Comparison of ENCODE assay signal across 15 cellular contexts in the genomic region with DNA sequence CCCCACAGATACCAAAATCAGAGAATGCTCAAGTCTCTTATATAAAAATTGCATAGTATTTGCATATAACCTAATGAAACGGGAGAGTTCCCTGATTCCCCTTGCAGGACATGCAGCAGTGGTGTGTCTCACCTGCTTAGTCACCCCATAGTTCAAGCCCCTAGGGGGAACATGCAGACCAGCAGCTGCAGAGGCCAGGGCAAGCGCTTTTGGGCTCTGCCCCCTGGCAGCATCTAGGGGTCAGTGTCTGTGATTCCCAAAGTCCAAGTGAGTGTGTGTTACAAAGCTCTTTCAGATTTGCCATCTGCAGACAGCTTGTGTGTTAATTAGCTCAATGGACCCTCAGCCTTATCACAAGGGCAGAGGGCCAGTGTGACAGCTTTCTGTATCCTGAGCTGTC.
"Had no signal": no experiment of that assay in that cellular context is flagged by ENCODE, and none has a peak within 500 bp of the region (broad histone marks: within the 10 kb centered on the region; RNA-seq: fewer than 3 reads in every experiment).

No MANE protein-coding gene starts in this region.

- H2AFZ ChIP-seq: hepatocyte had no signal

- H3K79me2 ChIP-seq: hepatocyte had no signal

- H3K36me3 ChIP-seq: vagina had no signal

- H3K4me2 ChIP-seq: hepatocyte had no signal

- DNase-seq: activated naive CD4-positive, alpha-beta T cell treated with anti-CD3 and anti-CD28 coated beads, Interleukin-2, amount 10 ng/mL, durations not matched to agents 7 days and 5 days; cortex of kidney; effector memory CD4-positive, alpha-beta T cell; immature natural killer cell; left cardiac atrium; lower lobe of right lung; stimulated activated CD4-positive, alpha-beta T cell treated with anti-CD3 and anti-CD28 coated beads, Interleukin-15, amount 100 ng/mL, for 24 hours; stimulated activated CD4-positive, alpha-beta T cell treated with anti-CD3 and anti-CD28 coated beads, Interleukin-4, amount 100 ng/mL, for 24 hours; T-helper 2 cell had no signal

- FAIRE-seq: TTC549 had no signal

- H3K4me3 ChIP-seq: hepatocyte, lower lobe of right lung, vagina had no signal

- H3K27ac ChIP-seq: epithelial cell of prostate, hepatocyte, lower lobe of right lung, vagina had no signal

- H3K9me3 Mint-ChIP-seq: activated naive CD4-positive, alpha-beta T cell treated with anti-CD3 and anti-CD28 coated beads, Interleukin-2, amount 10 ng/mL, durations not matched to agents 7 days and 5 days; activated T-helper 2 cell treated with anti-CD3 and anti-CD28 coated beads, Interferon-gamma antibody, Interleukin-2, Interleukin-4, amounts not matched to agents 10 μg/mL and 5 μg/mL and 100 μg/mL, durations not matched to agents 14 hours and 24 hours and 36 hours; immature natural killer cell; nephron had no signal

- H3K27me3 Mint-ChIP-seq: activated naive CD4-positive, alpha-beta T cell treated with anti-CD3 and anti-CD28 coated beads, Interleukin-2, amount 10 ng/mL, durations not matched to agents 7 days and 5 days had no signal

- H3K27me3 ChIP-seq: hepatocyte, vagina had no signal

- H3K9me3 ChIP-seq: lower lobe of right lung, vagina had no signal

- ATAC-seq: left cardiac atrium, lower lobe of right lung had no signal

- H3K4me1 Mint-ChIP-seq: nephron had no signal

- H3K4me3 Mint-ChIP-seq: activated naive CD4-positive, alpha-beta T cell treated with anti-CD3 and anti-CD28 coated beads, Interleukin-2, amount 10 ng/mL, durations not matched to agents 7 days and 5 days; immature natural killer cell; nephron had no signal

- H3K27ac Mint-ChIP-seq: activated naive CD4-positive, alpha-beta T cell treated with anti-CD3 and anti-CD28 coated beads, Interleukin-2, amount 10 ng/mL, durations not matched to agents 7 days and 5 days; activated T-helper 2 cell treated with anti-CD3 and anti-CD28 coated beads, Interferon-gamma antibody, Interleukin-2, Interleukin-4, amounts not matched to agents 10 μg/mL and 5 μg/mL and 100 μg/mL, durations not matched to agents 14 hours and 24 hours and 36 hours; nephron had no signal

- H3K4me1 ChIP-seq: lower lobe of right lung, vagina had no signal
